In genomic region chr11:45625611-45626010, GRCh38 we compare ENCODE assay signal across 8 cellular contexts. TPM values are rescaled to one million over a fixed set of nuclear protein-coding genes. Genes with fewer than 3 reads are reported as not detected.
"Had no signal": no experiment of that assay in that cellular context is flagged by ENCODE, and none has a peak within 500 bp of the region (broad histone marks: within the 10 kb centered on the region; RNA-seq: fewer than 3 reads in every experiment).

No MANE protein-coding gene starts in this region.

- H3K4me3 Mint-ChIP-seq: IgD-negative memory B cell had no signal

- H3K4me3 ChIP-seq: K562 had no signal

- DNase-seq: IMR-90, KBM-7, KG1 had no signal

- H3K27ac ChIP-seq: HL-60 had no signal

- H3K36me3 Mint-ChIP-seq: IgD-negative memory B cell had no signal

- ATAC-seq: HepG2, K562 had no signal

- H3K4me1 Mint-ChIP-seq: IgD-negative memory B cell had no signal

RNA-seq across cellular contexts. Expression of gene CHST1, which starts 39.8 kb away (rescaled TPM):
- total RNA-seq: HepG2, HT-29, IMR-90 had no signal
